In genomic region chr11:43555811-43556210, GRCh38 we compare ENCODE assay signal across 12 cellular contexts.
DNase-seq lines count a peak whose midpoint lies in the region; ATAC-seq and TF ChIP-seq lines count a peak whose summit lies in the region.
"Had no signal": no experiment of that assay in that cellular context is flagged by ENCODE, and none has a peak within 500 bp of the region (broad histone marks: within the 10 kb centered on the region; RNA-seq: fewer than 3 reads in every experiment).

No MANE protein-coding gene starts in this region.

- H3K4me3 ChIP-seq in dorsolateral prefrontal cortex = peak overlapping the region in 38 of 59 donors; percentile 4 to 52 (median 26)
- no peak overlapping the region for H3K4me3 ChIP-seq in left lung
- no peak overlapping the region for H3K4me3 ChIP-seq in aorta (ENCODE audit: low read length in 2 of 2)
- H3K4me3 ChIP-seq: gastrocnemius medialis had no signal

- H3K27ac ChIP-seq in dorsolateral prefrontal cortex (peak overlapping the region in 28 of 59 donors; percentile 1 to 78 (median 50)), left lung (no peak overlapping the region), aorta (ENCODE audit: low read depth in 1 of 2, low read length in 2 of 2) (no peak overlapping the region)
- H3K27ac ChIP-seq: neutrophil, RWPE1 had no signal

- H3K36me3 ChIP-seq in left lung (no peaks in the 10 kb centered on the region), aorta (ENCODE audit: control insufficient read depth in 1 of 2, insufficient read depth in 2 of 2, low read length in 1 of 2) (no peaks in the 10 kb centered on the region)
- H3K36me3 ChIP-seq: gastrocnemius medialis, neutrophil had no signal

- H3K9me3 ChIP-seq in left lung = no peaks in the 10 kb centered on the region
- H3K9me3 ChIP-seq in aorta (ENCODE audit: control insufficient read depth, low read length) = no peaks in the 10 kb centered on the region
- H3K9me3 ChIP-seq: gastrocnemius medialis, neutrophil had no signal

- no peaks in the 10 kb centered on the region for H3K4me1 ChIP-seq in left lung
- H3K4me1 ChIP-seq in aorta (ENCODE audit: control insufficient read depth in 1 of 2, insufficient read depth in 2 of 2, low read length in 2 of 2) = no peaks in the 10 kb centered on the region

- DNase-seq in Right ventricle myocardium inferior (ENCODE audit: missing footprints) (no peak), cardiac septum (ENCODE audit: low spot score) (no peak), dorsolateral prefrontal cortex (peak in 1 of 10 donors; percentile 42), left lung (no peak), aorta (no peak), SW 1271 (lab: John Stamatoyannopoulos, UW) (no peak)
- DNase-seq: AML-193, gastrocnemius medialis had no signal

- WGBS in aorta, 2 donors = 3 to 5% methylated on average over 5 of the region's 5 CpGs

- ATAC-seq in Right ventricle myocardium inferior (peak; percentile 76), left lung (peak; percentile 79), aorta (ENCODE audit: low FRiP score) (peak; percentile 76), HG03439 (IDR thresholded peaks at IDR 0.05; ENCODE audit: unreplicated experiment) (no peak), GM18909 (IDR thresholded peaks at IDR 0.05; ENCODE audit: poor library complexity, unreplicated experiment) (no peak)

- H3K27me3 ChIP-seq in dorsolateral prefrontal cortex (peaks cover 0 to 75% (median 18%) of the 10 kb centered on the region in 45 donors), left lung (peaks cover 30 to 91% of the 10 kb centered on the region in 2 donors), aorta (ENCODE audit: control insufficient read depth in 1 of 2, insufficient read depth in 2 of 2, low read length in 1 of 2) (no peaks in the 10 kb centered on the region)

- TF ChIP-seq CTCF in dorsolateral prefrontal cortex (IDR thresholded peaks at IDR 0.05 in 54 of 56, conservative IDR thresholded peaks at IDR 0.05 in 2 of 56; ENCODE audit: low read depth in 1 of 56, partially characterized antibody in 56 of 56) (no peak), left lung (IDR thresholded peaks at IDR 0.05) (no peak)

- intact Hi-C loops in Right ventricle myocardium inferior (cut with DNase I) (no loop called here), cardiac septum (cut with DNase I) (no loop called here), dorsolateral prefrontal cortex (cut with DNase I) (no loop called here), left lung (cut with DNase I) (no loop called here), aorta (cut with DNase I) (no loop called here)

Comparison
In these comparisons a context has a peak if more than half of its experiments do, and no peak if none do; other contexts are left out.
1. ATAC-seq: peak in Right ventricle myocardium inferior (single experiment), left lung (single experiment) and aorta (single experiment); none in HG03439 (single experiment) and GM18909 (single experiment).
2. H3K4me3 ChIP-seq: peak in dorsolateral prefrontal cortex (38 of 59); none in left lung (0 of 2) and aorta (0 of 2).